ENCODE assay signal across 8 cellular contexts in the genomic region with DNA sequence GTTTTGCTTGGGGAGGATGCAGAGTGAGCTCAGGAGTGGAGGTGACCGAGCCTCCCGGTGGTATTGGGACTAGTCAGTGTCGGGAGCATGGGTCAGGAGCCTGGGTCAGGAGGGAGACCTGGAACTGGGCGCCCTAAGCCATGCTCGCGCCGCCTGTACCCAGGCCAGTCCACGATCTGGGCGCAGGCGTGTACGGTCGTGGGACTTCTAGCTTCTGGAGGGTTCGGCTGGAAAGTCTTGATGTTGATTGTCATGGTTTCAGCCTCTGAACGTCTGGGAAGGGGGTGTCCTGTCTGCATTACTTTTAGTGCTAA.
DNase-seq lines count a peak whose midpoint lies in the region; ATAC-seq lines count a peak whose summit lies in the region.

No MANE protein-coding gene starts in this region.

- H3K27me3 ChIP-seq in effector memory CD4-positive, alpha-beta T cell (replicated peaks; ENCODE audit: control insufficient read depth, insufficient read depth, low read length, poor library complexity, severe bottlenecking), result no peaks in the 10 kb centered on the region

- H3K36me3 ChIP-seq in effector memory CD4-positive, alpha-beta T cell (ENCODE audit: control insufficient read depth, insufficient read depth, low read length), result peaks cover 14% of the 10 kb centered on the region

- peak overlapping the region; percentile 94 for H3K4me3 ChIP-seq in effector memory CD4-positive, alpha-beta T cell (ENCODE audit: insufficient read depth, low read depth, low read length, poor library complexity, severe bottlenecking)

- ATAC-seq in GM21423 (IDR thresholded peaks at IDR 0.05; ENCODE audit: unreplicated experiment) (peak; percentile 1), HG03378 (IDR thresholded peaks at IDR 0.05; ENCODE audit: unreplicated experiment) (peak; percentile 5)

- no peak for DNase-seq in effector memory CD4-positive, alpha-beta T cell
- DNase-seq in pons (ENCODE audit: low spot score) (peak; percentile 1), NOMO-1 treated with dmso at 0.1 percent for 144 hours (lab: John Stamatoyannopoulos, UW; ENCODE audit: unreplicated experiment) (no peak), AG08396 (ENCODE audit: low spot score) (no peak), cerebellar cortex (ENCODE audit: low spot score) (no peak), SHP77 treated with DMSO at 0.1 percent for 48 hours (lab: John Stamatoyannopoulos, UW) (no peak)

- H3K27ac ChIP-seq in effector memory CD4-positive, alpha-beta T cell (ENCODE audit: insufficient read depth, low read length, poor library complexity, severe bottlenecking), result no peak overlapping the region

- peaks cover 12% of the 10 kb centered on the region for H3K4me1 ChIP-seq in effector memory CD4-positive, alpha-beta T cell (ENCODE audit: control insufficient read depth, insufficient read depth, low read length, poor library complexity, severe bottlenecking)

- H3K9me3 ChIP-seq in effector memory CD4-positive, alpha-beta T cell (ENCODE audit: control insufficient read depth, low read length), result no peaks in the 10 kb centered on the region
